Comparison of ENCODE assay signal across 14 cellular contexts in the genomic region with DNA sequence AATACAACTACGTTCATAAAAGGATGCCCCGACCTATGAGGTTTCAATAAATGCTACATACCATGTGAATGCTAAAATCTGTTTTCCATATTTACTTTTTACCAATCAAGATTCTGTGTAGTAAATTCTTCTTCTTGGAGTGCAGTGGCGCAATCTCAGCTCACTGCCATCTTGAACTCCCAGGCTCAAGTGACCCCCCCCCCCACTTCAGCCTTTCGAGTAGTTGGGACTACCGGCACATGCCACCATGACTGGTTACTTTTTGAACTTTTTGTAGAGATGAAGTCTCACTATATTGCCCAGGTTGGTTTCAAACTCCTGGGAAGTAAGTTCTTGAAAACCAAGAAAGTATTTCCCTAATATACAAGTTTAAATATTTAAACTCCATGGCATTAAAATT. TPM values are rescaled to one million over a fixed set of nuclear protein-coding genes. Genes with fewer than 3 reads are reported as not detected.
DNase-seq lines count a peak whose midpoint lies in the region; ATAC-seq and TF ChIP-seq lines count a peak whose summit lies in the region.
"Had no signal": no experiment of that assay in that cellular context is flagged by ENCODE, and none has a peak within 500 bp of the region (broad histone marks: within the 10 kb centered on the region; RNA-seq: fewer than 3 reads in every experiment).

No MANE protein-coding gene starts in this region.

- H3K36me3 ChIP-seq in BLaER1 = peaks cover 100% of the 10 kb centered on the region
- peaks cover 36% of the 10 kb centered on the region for H3K36me3 ChIP-seq in IMR-90 (ENCODE audit: control insufficient read depth, insufficient read depth, low read length)
- H3K36me3 ChIP-seq in PC-3 (ENCODE audit: low read depth, low read length) = peaks cover 75% of the 10 kb centered on the region

- peaks cover 39% of the 10 kb centered on the region for H3K4me1 ChIP-seq in BLaER1
- peaks cover 7% of the 10 kb centered on the region for H3K4me1 ChIP-seq in IMR-90 (ENCODE audit: control insufficient read depth, insufficient read depth, low read length)
- no peaks in the 10 kb centered on the region for H3K4me1 ChIP-seq in PC-3 (ENCODE audit: insufficient read depth, low read length)
- H3K4me1 ChIP-seq: BE2C, Caco-2 had no signal

- 0 out of 2 replicates have a peak, but pooled peaks cover under 1% of the 10 kb centered on the region for H4K20me1 ChIP-seq in BLaER1
- H4K20me1 ChIP-seq in IMR-90 (ENCODE audit: insufficient read depth, low read length) = peaks cover 10% of the 10 kb centered on the region
- H4K20me1 ChIP-seq in PC-3 (ENCODE audit: low read length) = 0 out of 2 replicates have a peak, but pooled peaks cover 6% of the 10 kb centered on the region

- dilution Hi-C loops in IMR-90 (cut with HindIII; ENCODE audit: low sequenced_read_pairs, unreplicated experiment) = no loop called here

- H2AFZ ChIP-seq in IMR-90 (replicated peaks; ENCODE audit: low read length, poor library complexity) = no peak overlapping the region
- H2AFZ ChIP-seq in PC-3 (ENCODE audit: low read length) = no peak overlapping the region
- H2AFZ ChIP-seq: GM23338 had no signal

- H3F3A ChIP-seq in PC-3 (ENCODE audit: low read length, unreplicated experiment) = peaks cover 3% of the 10 kb centered on the region

- no peak overlapping the region for H3K4me2 ChIP-seq in BLaER1
- no peak overlapping the region for H3K4me2 ChIP-seq in IMR-90 (ENCODE audit: low read depth, low read length)
- H3K4me2 ChIP-seq in PC-3 (ENCODE audit: low read length) = no peak overlapping the region
- H3K4me2 ChIP-seq: GM23338 had no signal

- H3K14ac ChIP-seq in IMR-90 (replicated peaks; ENCODE audit: low read depth, low read length) = no peak overlapping the region

- H3K4me3 ChIP-seq in BLaER1 (no peak overlapping the region), IMR-90 (ENCODE audit: insufficient read depth, low read depth, low read length) (no peak overlapping the region), fibroblast of mammary gland (ENCODE audit: control insufficient read depth, low read depth, low read length) (no peak overlapping the region), PC-3 (ENCODE audit: low read length) (no peak overlapping the region)
- H3K4me3 ChIP-seq: GM23338 had no signal

- WGBS in IMR-90 (ENCODE audit: extremely low coverage in 2 of 2, insufficient read length in 1 of 2), 2 experiments = 100% methylated on average over 1 of the region's 5 CpGs; no CpG with 5 or more reads in 1 of the 2 experiments

- H3K56ac ChIP-seq in IMR-90 (ENCODE audit: extremely low read depth, insufficient read depth, low read length) = no peak overlapping the region

- intact Hi-C loops in IMR-90 (cut with micrococcal nuclease) (loop anchor here (10.0 kb wide), 1 partner anchor 400 kb away; the partner anchor contains the start of gene CCT4), PC-3 (cut with micrococcal nuclease) (loop anchor here (10.0 kb wide), 1 partner anchor 150 kb away; no protein-coding TSS in a partner anchor), head of caudate nucleus (cut with DNase I) (no loop called here)

- H3K9me1 ChIP-seq in IMR-90 (ENCODE audit: insufficient read depth, low read length) = peaks cover 6% of the 10 kb centered on the region; the same call in 1 of the 2 replicates

- CTCF ChIA-PET in IMR-90 (lab: Yijun Ruan, JAX) (interaction anchor here (0.6 kb wide), 1 partner anchor 118 kb away, joined by 4 read pairs; no protein-coding TSS in a partner anchor), PC-3 (lab: Charles Lee) (no interaction called here)

- H2AK9ac ChIP-seq in IMR-90 (replicated peaks; ENCODE audit: low read depth, low read length, poor library complexity) = no peak overlapping the region

- no peak for TF ChIP-seq CTCF in IMR-90 (conservative IDR thresholded peaks at IDR 0.05; ENCODE audit: low read depth, low read length)
- no peak for TF ChIP-seq CTCF in fibroblast of mammary gland (conservative IDR thresholded peaks at IDR 0.05; ENCODE audit: control insufficient read depth, insufficient read depth, low read depth, low read length)
- no peak for TF ChIP-seq CTCF in nephron progenitor cell (IDR thresholded peaks at IDR 0.05)
- TF ChIP-seq CTCF in PC-3 (conservative IDR thresholded peaks at IDR 0.05; ENCODE audit: low read depth, low read length) = no peak

- H3K4me1 Mint-ChIP-seq in nephron progenitor cell = no peaks in the 10 kb centered on the region
- no peaks in the 10 kb centered on the region for H3K4me1 Mint-ChIP-seq in T-helper 2 cell treated with Interferon-gamma antibody and Interleukin-4, amounts not matched to agents 5 μg/mL and 100 μg/mL, for 36 hours (ENCODE audit: low read depth)
- H3K4me1 Mint-ChIP-seq: GM23338 had no signal

- peaks cover 20 to 58% of the 10 kb centered on the region in 2 experiments; a peak in 3 of 4 replicates for H3K79me1 ChIP-seq in IMR-90 (ENCODE audit: low read depth in 1 of 2, low read length in 2 of 2)

- TF ChIP-seq POLR2A in IMR-90 (IDR thresholded peaks at IDR 0.05; ENCODE audit: low read depth, low read length) = no peak

- 0 out of 2 replicates have a peak overlapping the region, but pooled peaks have one; percentile 33 for H3K27ac ChIP-seq in BLaER1
- H3K27ac ChIP-seq in IMR-90 (ENCODE audit: insufficient read depth, low read length) = no peak overlapping the region; the same call in 1 of the 2 replicates
- H3K27ac ChIP-seq in PC-3 (ENCODE audit: low read length) = no peak overlapping the region
- H3K27ac ChIP-seq: C4-2B had no signal

- H3K27me3 Mint-ChIP-seq in nephron progenitor cell (ENCODE audit: low read depth, poor library complexity) = no peaks in the 10 kb centered on the region
- H3K27me3 Mint-ChIP-seq in T-helper 2 cell treated with Interferon-gamma antibody and Interleukin-4, amounts not matched to agents 5 μg/mL and 100 μg/mL, for 36 hours (ENCODE audit: low read depth) = no peaks in the 10 kb centered on the region
- H3K27me3 Mint-ChIP-seq: CD4-positive, alpha-beta T cell had no signal

- POLR2A ChIA-PET in IMR-90 (lab: Charles Lee; ENCODE audit: unreplicated experiment) (interaction anchor here (0.6 kb wide), 1 partner anchor 308 kb away, joined by 6 read pairs; no protein-coding TSS in a partner anchor), PC-3 (lab: Charles Lee; ENCODE audit: unreplicated experiment) (no interaction called here)

- no peak for TF ChIP-seq RAD21 in IMR-90 (IDR thresholded peaks at IDR 0.05; ENCODE audit: low read length)

- H3K27me3 ChIP-seq in BLaER1 (no peaks in the 10 kb centered on the region), IMR-90 (ENCODE audit: control insufficient read depth, insufficient read depth, low read length) (no peaks in the 10 kb centered on the region), PC-3 (ENCODE audit: low read length) (no peaks in the 10 kb centered on the region)
- H3K27me3 ChIP-seq: BE2C had no signal

- no peak overlapping the region for H2BK5ac ChIP-seq in IMR-90 (ENCODE audit: low read depth, low read length, poor library complexity, severe bottlenecking)

- H4K5ac ChIP-seq in IMR-90 (ENCODE audit: low read depth, low read length) = no peak overlapping the region

- H3K4ac ChIP-seq in IMR-90 (ENCODE audit: low read depth, low read length) = no peak overlapping the region

- DNase-seq in IMR-90 (no peak), fibroblast of mammary gland (ENCODE audit: low read depth) (peak; percentile 3), nephron progenitor cell (no peak), PC-3 (no peak), head of caudate nucleus (no peak)
- no peak for DNase-seq in T-helper 2 cell treated with Interferon-gamma antibody and Interleukin-4, amounts not matched to agents 5 μg/mL and 100 μg/mL, for 36 hours (ENCODE audit: low spot score)
- DNase-seq: ACHN; BE2C; Caco-2; CD4-positive, alpha-beta T cell; HCEC 1CT had no signal

- H3K79me2 ChIP-seq in PC-3 (ENCODE audit: low read length) = peaks cover 11% of the 10 kb centered on the region; the same call in 1 of the 2 replicates

- no peak for ATAC-seq in IMR-90 (ENCODE audit: low read depth)
- no peak for ATAC-seq in PC-3
- ATAC-seq: GM23338 had no signal

- H3K9me3 ChIP-seq in BLaER1 (no peaks in the 10 kb centered on the region), IMR-90 (ENCODE audit: control insufficient read depth, insufficient read depth, low read length) (no peaks in the 10 kb centered on the region), PC-3 (ENCODE audit: low read length) (no peaks in the 10 kb centered on the region)
- H3K9me3 ChIP-seq: BE2C, Caco-2 had no signal

- in situ Hi-C loops in IMR-90 (cut with MboI; ENCODE audit: low sequenced_read_pairs) = no loop called here

- BruUV-seq in IMR-90 (replicated peaks; lab: Mats Ljungman, UMichigan) (TSS peak; percentile 38), PC-3 (replicated peaks; lab: Mats Ljungman, UMichigan) (no TSS peak)

- H4K8ac ChIP-seq in IMR-90 (ENCODE audit: low read depth in 2 of 2, low read length in 2 of 2) = no peak overlapping the region

- no peak overlapping the region for H3K23ac ChIP-seq in IMR-90 (ENCODE audit: low read depth, low read length)

- no peak overlapping the region for H2BK120ac ChIP-seq in IMR-90 (ENCODE audit: low read depth, low read length)

- H3K9me2 ChIP-seq in PC-3 (replicated peaks; ENCODE audit: low read length) = no peaks in the 10 kb centered on the region

- no peak overlapping the region for H2AK5ac ChIP-seq in IMR-90 (ENCODE audit: low read depth, low read length)

- no peak overlapping the region for H2BK20ac ChIP-seq in IMR-90 (ENCODE audit: low read depth, low read length)

- H3K9ac ChIP-seq in BLaER1 (no peak overlapping the region), IMR-90 (ENCODE audit: low read depth, low read length) (no peak overlapping the region), PC-3 (ENCODE audit: low read length) (no peak overlapping the region)

- H3K4me3 Mint-ChIP-seq in nephron progenitor cell = no peak overlapping the region
- H3K4me3 Mint-ChIP-seq in T-helper 2 cell treated with Interferon-gamma antibody and Interleukin-4, amounts not matched to agents 5 μg/mL and 100 μg/mL, for 36 hours = no peak overlapping the region
- H3K4me3 Mint-ChIP-seq: CD4-positive, alpha-beta T cell; GM23338 had no signal

- no peak overlapping the region for H3K18ac ChIP-seq in IMR-90 (ENCODE audit: low read depth, low read length)

- peaks cover 87% of the 10 kb centered on the region for H3K36me3 Mint-ChIP-seq in nephron progenitor cell (ENCODE audit: low read depth)
- peaks cover 71% of the 10 kb centered on the region for H3K36me3 Mint-ChIP-seq in T-helper 2 cell treated with Interferon-gamma antibody and Interleukin-4, amounts not matched to agents 5 μg/mL and 100 μg/mL, for 36 hours (ENCODE audit: low read depth)

- H3K9me3 Mint-ChIP-seq in nephron progenitor cell = no peaks in the 10 kb centered on the region
- H3K9me3 Mint-ChIP-seq in T-helper 2 cell treated with Interferon-gamma antibody and Interleukin-4, amounts not matched to agents 5 μg/mL and 100 μg/mL, for 36 hours = no peaks in the 10 kb centered on the region
- H3K9me3 Mint-ChIP-seq: CD4-positive, alpha-beta T cell; GM23338 had no signal

- no peak overlapping the region for H4K91ac ChIP-seq in IMR-90 (ENCODE audit: insufficient read depth, low read depth, low read length)

- H3K27ac Mint-ChIP-seq in nephron progenitor cell = peak overlapping the region; percentile 29
- H3K27ac Mint-ChIP-seq in T-helper 2 cell treated with Interferon-gamma antibody and Interleukin-4, amounts not matched to agents 5 μg/mL and 100 μg/mL, for 36 hours = no peak overlapping the region
- H3K27ac Mint-ChIP-seq: CD4-positive, alpha-beta T cell; GM23338 had no signal

- H2BK15ac ChIP-seq in IMR-90 (ENCODE audit: low read depth, low read length) = no peak overlapping the region

RNA-seq across cellular contexts. Expression of gene USP34, which starts 14.4 kb away (rescaled TPM):
- total RNA-seq in IMR-90 (2012; rRNA removed) = 128 and 139 TPM in 2 replicates
- 28.6 and 34.7 TPM in 2 replicates for polyA plus RNA-seq in IMR-90 (2012; rRNA removed)
- polyA plus RNA-seq in IMR-90 (2012; cell fraction: cytosol; rRNA removed) = 8.1 and 25.3 TPM in 2 replicates
- polyA plus RNA-seq in IMR-90 (2012; cell fraction: nucleus; rRNA removed; ENCODE audit: low replicate concordance) = 15.4 and 130 TPM in 2 replicates
- 67.1 and 74.5 TPM in 2 replicates for total RNA-seq in PC-3 (2014; rRNA removed)

RNA-seq across cellular contexts. Expression of gene XPO1, which starts 52.9 kb away (rescaled TPM):
- total RNA-seq in IMR-90 (2012; rRNA removed) (104 and 192 TPM in 2 replicates), PC-3 (2014; rRNA removed) (138 and 170 TPM in 2 replicates)
- 55.9 and 78.5 TPM in 2 replicates for polyA plus RNA-seq in IMR-90 (2012; rRNA removed)
- 8.5 and 11.8 TPM in 2 replicates for polyA plus RNA-seq in IMR-90 (2012; cell fraction: cytosol; rRNA removed)
- 15.1 and 147 TPM in 2 replicates for polyA plus RNA-seq in IMR-90 (2012; cell fraction: nucleus; rRNA removed; ENCODE audit: low replicate concordance)
